In the genomic region with DNA sequence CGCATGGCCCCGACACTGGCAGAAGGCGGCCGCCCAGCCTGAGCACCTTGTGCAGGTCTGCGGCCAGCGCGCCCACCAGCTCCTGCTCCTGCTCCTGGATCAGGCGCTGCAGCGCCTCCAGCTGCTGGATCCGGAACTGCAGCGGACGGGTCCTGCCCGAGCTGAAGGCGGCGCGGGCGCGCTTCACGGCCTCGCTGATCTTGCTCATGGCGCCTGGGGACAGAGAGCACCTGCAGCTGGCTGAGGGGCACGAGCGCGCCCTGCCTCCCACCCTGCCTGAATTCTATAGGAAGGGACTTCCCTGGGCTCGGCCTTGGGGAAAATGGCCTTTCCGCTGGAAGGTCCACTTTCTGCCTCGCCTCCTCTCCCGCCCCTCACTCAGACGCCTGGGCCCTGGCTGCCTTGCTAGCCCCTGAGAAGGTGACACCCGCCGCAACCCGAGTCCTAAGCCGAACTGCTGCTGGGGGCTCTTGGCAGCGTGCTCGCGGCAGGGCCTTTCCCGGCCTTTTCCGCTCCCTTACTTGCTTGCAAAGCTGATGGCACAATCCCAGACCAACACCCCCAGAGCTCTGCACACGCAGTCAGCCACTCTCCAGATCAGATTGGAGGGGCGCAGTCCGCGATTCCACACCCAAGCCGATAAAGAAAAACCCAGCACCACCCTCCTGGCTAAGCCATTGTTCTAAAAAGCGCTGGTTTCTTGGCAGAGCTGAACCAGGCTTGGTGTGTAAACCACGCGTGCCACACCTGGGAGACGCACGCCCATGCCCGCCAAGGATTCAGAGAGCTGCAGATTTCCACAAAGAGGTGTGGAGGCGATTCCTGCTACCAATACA, we compare ENCODE assay signal across 8 cellular contexts. TPM values are rescaled to one million over a fixed set of nuclear protein-coding genes. Genes with fewer than 3 reads are reported as not detected.
DNase-seq lines count a peak whose midpoint lies in the region; TF ChIP-seq lines count a peak whose summit lies in the region.

No MANE protein-coding gene starts in this region.

- H3K27me3 ChIP-seq in spleen (replicated peaks in 1 of 7) = peaks cover 0 to 30% (median 0%) of the 10 kb centered on the region in 7 donors
- no peaks in the 10 kb centered on the region for H3K27me3 ChIP-seq in MG63

- H3K4me1 ChIP-seq in spleen = peaks cover 7 to 17% (median 14%) of the 10 kb centered on the region in 6 donors

- H3K9me3 ChIP-seq in spleen (no peaks in the 10 kb centered on the region), MG63 (no peaks in the 10 kb centered on the region)

- no peak for TF ChIP-seq POLR2A in spleen (IDR thresholded peaks at IDR 0.05)

- H3K27ac ChIP-seq in caudate nucleus (ENCODE audit: low read depth, low read length) (no peak overlapping the region), spleen (peak overlapping the region in 5 of 8 donors; percentile 41 to 69 (median 63))

- 30 to 65% (median 39%) methylated on average over 26 to 50 of the region's 50 CpGs for WGBS in spleen, 5 donors

- DNase-seq in GM13977 (ENCODE audit: low spot score) (peak; percentile 92), NCI-H1092 treated with DMSO at 0.1 percent for 48 hours (lab: John Stamatoyannopoulos, UW) (peak; percentile 70), caudate nucleus (lab: John Stamatoyannopoulos, UW) (peak in 59 of 61 donors; percentile 37 to 91 (median 78)), iris pigment epithelial cell (ENCODE audit: low read depth) (peak; percentile 62), spleen (peak; percentile 96), MG63 (no peak)
- DNase-seq in activated CD4-positive, CD25-positive, alpha-beta regulatory T cell treated with anti-CD3 and anti-CD28 coated beads, Interleukin-2, amount 50 U/mL, for 16 hours (ENCODE audit: low read depth, low spot score) = peak; percentile 52
- no peak for DNase-seq in NK-92 treated with Interleukin-12 subunit alpha and Interleukin-12 subunit beta, amount 100 ng/mL, for 24 hours (lab: John Stamatoyannopoulos, UW)

- H3K4me3 ChIP-seq in spleen (peak overlapping the region; percentile 34 to 76 (median 42)), MG63 (no peak overlapping the region)

- no peaks in the 10 kb centered on the region for H3K36me3 ChIP-seq in spleen
- H3K36me3 ChIP-seq in MG63 = no peaks in the 10 kb centered on the region

- in situ Hi-C loops in GM13977 (cut with MboI; ENCODE audit: low pct_unique_long_range_greater_than_20kb, low sequenced_read_pairs, unreplicated experiment) = no loop called here

- TF ChIP-seq CTCF in GM13977 (IDR thresholded peaks at IDR 0.05; ENCODE audit: extremely low read depth, insufficient read depth, missing control alignments) (peak; percentile 98), spleen (IDR thresholded peaks at IDR 0.05 in 8 of 11, conservative IDR thresholded peaks at IDR 0.05 in 3 of 11) (peak; percentile 81 to 98 (median 95))

- intact Hi-C loops in spleen (cut with DNase I; ENCODE audit: low total_unique reads) = no loop called here

RNA-seq across cellular contexts. Expression of a gene that starts 3.0 kb away (rescaled TPM):
- total RNA-seq in spleen = 10 to 100 TPM in 1 of 7 donors, 1 to 10 TPM in 2, under 1 TPM in 3, not detected in 1; 0.54 to 16.1 (median 0.90) TPM
- polyA plus RNA-seq in spleen = 1 to 10 TPM in 1 of 3 donors, under 1 TPM in 2; 0.36 to 1.2 (median 0.52) TPM
- 240 and 395 TPM in 2 replicates for total RNA-seq in MG63 (2014; rRNA removed; shearing (Covaris generic); ENCODE audit: low replicate concordance)

RNA-seq across cellular contexts. Expression of a gene that starts 28.8 kb away (rescaled TPM):
- total RNA-seq in spleen = not detected
- polyA plus RNA-seq in spleen = under 1 TPM in 1 of 3 donors, not detected in 2; 0.03 TPM
- 24.8 and 27.9 TPM in 2 replicates for total RNA-seq in MG63 (2014; rRNA removed; shearing (Covaris generic); ENCODE audit: low replicate concordance)

Comparison
In these comparisons a context has a peak if more than half of its experiments do, and no peak if none do; other contexts are left out.
1. DNase-seq: peak in GM13977 (single experiment), NCI-H1092 treated with DMSO at 0.1 percent for 48 hours (single experiment), activated CD4-positive, CD25-positive, alpha-beta regulatory T cell treated with anti-CD3 and anti-CD28 coated beads, Interleukin-2, amount 50 U/mL, for 16 hours (single experiment), caudate nucleus (59 of 61), iris pigment epithelial cell (single experiment) and spleen (single experiment); none in NK-92 treated with Interleukin-12 subunit alpha and Interleukin-12 subunit beta, amount 100 ng/mL, for 24 hours (single experiment) and MG63 (single experiment).
2. RNA of a gene that starts 3.0 kb away (total RNA-seq): 240 to 395 TPM in MG63; 0.54 to 16.1 TPM in spleen; every median in the first group is over 10 times any median in the second.
3. RNA of a gene that starts 28.8 kb away (total RNA-seq): 24.8 to 27.9 TPM in MG63; not detected in spleen; every median in the first group is over 10 times any median in the second.